Comparison of ENCODE assay signal across 26 cellular contexts in the genomic region with DNA sequence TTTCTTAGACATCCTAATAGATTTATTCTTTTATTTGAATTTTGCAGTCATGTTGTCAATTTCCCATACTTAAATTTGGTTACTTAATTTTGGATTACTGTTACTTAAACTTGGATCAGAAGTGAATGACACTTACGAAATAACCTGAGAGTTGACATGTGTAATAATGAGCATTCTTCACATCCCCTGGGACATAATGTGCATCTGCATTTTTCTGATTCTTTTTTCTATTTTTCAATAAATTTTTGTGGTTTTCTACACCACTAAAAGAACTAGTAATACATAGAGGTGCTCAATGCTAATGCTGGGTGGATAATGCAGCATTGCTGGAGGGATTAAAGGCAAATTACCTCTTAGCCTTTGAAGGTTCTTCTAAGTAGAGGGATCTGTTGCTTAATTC. TPM values are rescaled to one million over a fixed set of nuclear protein-coding genes. Genes with fewer than 3 reads are reported as not detected.
DNase-seq lines count a peak whose midpoint lies in the region; TF ChIP-seq lines count a peak whose summit lies in the region.
"Had no signal": no experiment of that assay in that cellular context is flagged by ENCODE, and none has a peak within 500 bp of the region (broad histone marks: within the 10 kb centered on the region; RNA-seq: fewer than 3 reads in every experiment).

No MANE protein-coding gene starts in this region.

- H3K4me3 ChIP-seq in breast epithelium (no peak overlapping the region), adipocyte (ENCODE audit: low read length) (peak overlapping the region; percentile 13)
- H3K4me3 ChIP-seq: BLaER1 treated with 17β-estradiol and CSF1 and Interleukin-3, amounts not matched to agents 10 nM and 100 nM; SJSA1 had no signal

- no peak overlapping the region for H3K9ac ChIP-seq in adipocyte (ENCODE audit: low read length)
- H3K9ac ChIP-seq: BLaER1 treated with 17β-estradiol and CSF1 and Interleukin-3, amounts not matched to agents 10 nM and 100 nM; KMS-11 had no signal

- DNase-seq in MCF 10A (ENCODE audit: unreplicated experiment) (peak; percentile 50), breast epithelium (ENCODE audit: low spot score in 2 of 2) (no peak), adipocyte (ENCODE audit: low read depth) (no peak), fibroblast of gingiva (ENCODE audit: low read depth) (peak; percentile 58), NCI-H446 (lab: John Stamatoyannopoulos, UW) (no peak), H4 (ENCODE audit: low spot score) (no peak)
- no peak for DNase-seq in activated CD4-positive, alpha-beta T cell treated with anti-CD3 and anti-CD28 coated beads, Interleukin-2, amount 50 U/mL, for 4 hours
- DNase-seq: 8988T; ACHN; CD4-positive, alpha-beta memory T cell; DMS 273 treated with DMSO at 0.1 percent for 48 hours; DMS79; NCI-H1092 treated with DMSO at 0.1 percent for 48 hours; NCI-H1436 treated with DMSO at 0.1 percent for 48 hours; NCI-H187 treated with DMSO at 0.1 percent for 48 hours; NCI-H2171 treated with DMSO at 0.1 percent for 48 hours; NCI-H524 treated with DMSO at 0.1 percent for 48 hours; NCI-H774; Right ventricle myocardium superior; RPMI8226 had no signal

- BruUV-seq in MCF 10A (replicated peaks; lab: Mats Ljungman, UMichigan): no TSS peak

- POLR2A ChIA-PET in MCF 10A (lab: Yijun Ruan, JAX): interaction anchor here (0.8 to 1.2 kb wide), 2 partner anchors 40 to 118 kb away, joined by 3 to 5 read pairs; no protein-coding TSS in a partner anchor

- H3K27me3 Mint-ChIP-seq in MCF 10A (ENCODE audit: insufficient read depth, unreplicated experiment): no peaks in the 10 kb centered on the region
- H3K27me3 Mint-ChIP-seq: CD4-positive, alpha-beta memory T cell; IgD-negative memory B cell had no signal

- no peaks in the 10 kb centered on the region for H3K4me1 ChIP-seq in breast epithelium
- peaks cover 40% of the 10 kb centered on the region for H3K4me1 ChIP-seq in adipocyte (ENCODE audit: control insufficient read depth, insufficient read depth, low read length)
- H3K4me1 ChIP-seq: BLaER1 treated with 17β-estradiol and CSF1 and Interleukin-3, amounts not matched to agents 10 nM and 100 nM; SJSA1 had no signal

- H3K9me3 ChIP-seq in breast epithelium: no peaks in the 10 kb centered on the region
- no peaks in the 10 kb centered on the region for H3K9me3 ChIP-seq in adipocyte (ENCODE audit: control insufficient read depth, low read length)
- H3K9me3 ChIP-seq: BLaER1 treated with 17β-estradiol and CSF1 and Interleukin-3, amounts not matched to agents 10 nM and 100 nM; Caco-2; SJSA1 had no signal

- peak overlapping the region in 1 of 2 donors; percentile 26 for H3K27ac ChIP-seq in breast epithelium
- H3K27ac ChIP-seq: BLaER1 treated with 17β-estradiol and CSF1 and Interleukin-3, amounts not matched to agents 10 nM and 100 nM; KMS-11; SJSA1 had no signal

- no peak overlapping the region for H3K4me3 Mint-ChIP-seq in MCF 10A (ENCODE audit: unreplicated experiment)
- H3K4me3 Mint-ChIP-seq: CD4-positive, alpha-beta memory T cell; IgD-negative memory B cell had no signal

- H3K27me3 ChIP-seq in breast epithelium (no peaks in the 10 kb centered on the region), adipocyte (replicated peaks; ENCODE audit: control insufficient read depth, insufficient read depth, low read length) (no peaks in the 10 kb centered on the region)
- H3K27me3 ChIP-seq: BLaER1 treated with 17β-estradiol and CSF1 and Interleukin-3, amounts not matched to agents 10 nM and 100 nM; SJSA1 had no signal

- intact Hi-C loops in MCF 10A (cut with micrococcal nuclease) (no loop called here), breast epithelium (cut with DNase I; ENCODE audit: low total_unique reads) (no loop called here)

- TF ChIP-seq CTCF in MCF 10A (IDR thresholded peaks at IDR 0.05; ENCODE audit: unreplicated experiment) (no peak), breast epithelium (IDR thresholded peaks at IDR 0.05) (no peak)

- H3K4me1 Mint-ChIP-seq in MCF 10A (ENCODE audit: insufficient read depth, unreplicated experiment): peaks cover 23% of the 10 kb centered on the region
- H3K4me1 Mint-ChIP-seq: CD4-positive, alpha-beta memory T cell; IgD-negative memory B cell had no signal

- CTCF ChIA-PET in MCF 10A (lab: Yijun Ruan, JAX): no interaction called here

- no peaks in the 10 kb centered on the region for H3K36me3 Mint-ChIP-seq in MCF 10A (ENCODE audit: insufficient read depth, unreplicated experiment)
- H3K36me3 Mint-ChIP-seq: CD4-positive, alpha-beta memory T cell; IgD-negative memory B cell had no signal

- H3K9me3 Mint-ChIP-seq in MCF 10A (ENCODE audit: unreplicated experiment): no peaks in the 10 kb centered on the region
- H3K9me3 Mint-ChIP-seq: CD4-positive, alpha-beta memory T cell had no signal

- no peak for TF ChIP-seq POLR2A in breast epithelium (IDR thresholded peaks at IDR 0.05)

- peak overlapping the region; percentile 5 for H3K27ac Mint-ChIP-seq in MCF 10A (ENCODE audit: low read depth, unreplicated experiment)
- H3K27ac Mint-ChIP-seq: CD4-positive, alpha-beta memory T cell; IgD-negative memory B cell had no signal

- H3K36me3 ChIP-seq in breast epithelium (no peaks in the 10 kb centered on the region), adipocyte (ENCODE audit: control insufficient read depth, insufficient read depth, low read length, severe bottlenecking) (no peaks in the 10 kb centered on the region)
- H3K36me3 ChIP-seq: BLaER1 treated with 17β-estradiol and CSF1 and Interleukin-3, amounts not matched to agents 10 nM and 100 nM; SJSA1 had no signal

RNA-seq across cellular contexts. Expression of gene KCNJ16, which starts 24.8 kb away (rescaled TPM):
- 0.42 TPM in 1 of 2 replicates, not detected in the other for total RNA-seq in MCF 10A (2022)
- total RNA-seq in breast epithelium: 10 to 100 TPM in 1 of 3 donors, 1 to 10 TPM in 1, under 1 TPM in 1; 0.32 to 18.6 (median 1.3) TPM
- total RNA-seq in H4 (2014; rRNA removed; shearing (Covaris generic)): not detected in 2 replicates
- total RNA-seq: CD4-positive, alpha-beta memory T cell; H1; Right ventricle myocardium superior; SJSA1 had no signal

Comparison
In these comparisons a context has a peak if more than half of its experiments do, and no peak if none do; other contexts are left out.
1. DNase-seq: peak in MCF 10A (single experiment) and fibroblast of gingiva (single experiment); none in breast epithelium (0 of 2), adipocyte (single experiment), NCI-H446 (0 of 2), H4 (single experiment) and activated CD4-positive, alpha-beta T cell treated with anti-CD3 and anti-CD28 coated beads, Interleukin-2, amount 50 U/mL, for 4 hours (0 of 2).